Comparison of ENCODE assay signal across 8 cellular contexts in genomic region chr22:50184004-50184461, GRCh38. TPM values are rescaled to one million over a fixed set of nuclear protein-coding genes. Genes with fewer than 3 reads are reported as not detected.
DNase-seq lines count a peak whose midpoint lies in the region; ATAC-seq and TF ChIP-seq lines count a peak whose summit lies in the region.

No MANE protein-coding gene starts in this region.

- peaks cover 31% of the 10 kb centered on the region for H3F3A ChIP-seq in PC-9 (ENCODE audit: insufficient read depth, low read depth)

- no peak overlapping the region for H2AFZ ChIP-seq in PC-9
- H2AFZ ChIP-seq in neuronal stem cell (ENCODE audit: low read length): peak overlapping the region; percentile 80

- peaks cover 8% of the 10 kb centered on the region for H3K79me1 ChIP-seq in neuronal stem cell (ENCODE audit: low read depth, low read length)

- H3K27me3 Mint-ChIP-seq in CD4-positive, alpha-beta T cell: peaks cover 12% of the 10 kb centered on the region

- H2BK12ac ChIP-seq in neuronal stem cell (ENCODE audit: low read length): peak overlapping the region; percentile 41

- H2BK5ac ChIP-seq in neuronal stem cell (ENCODE audit: low read length): peak overlapping the region; percentile 75

- no peak overlapping the region for H3K4ac ChIP-seq in neuronal stem cell (ENCODE audit: low read length)

- no peak overlapping the region for H3K4me3 ChIP-seq in PC-9
- H3K4me3 ChIP-seq in fibroblast of mammary gland (ENCODE audit: control insufficient read depth, low read depth, low read length): no peak overlapping the region
- no peak overlapping the region for H3K4me3 ChIP-seq in neuronal stem cell (ENCODE audit: low read length in 2 of 2)

- CTCF ChIA-PET in CD4-positive, alpha-beta T cell (lab: Charles Lee): interaction anchor here (0.8 kb wide), 1 partner anchor 18 kb away, joined by 3 read pairs; no protein-coding TSS in a partner anchor
- CTCF ChIA-PET in PC-9 (lab: Charles Lee): no interaction called here

- peaks cover 4% of the 10 kb centered on the region for H3K36me3 Mint-ChIP-seq in CD4-positive, alpha-beta T cell (ENCODE audit: low read depth)

- intact Hi-C loops in CD4-positive, alpha-beta T cell (cut with DNase I, micrococcal nuclease): loop anchor here in 1 of 2 experiments (2.0 kb wide), 1 partner anchor 19 kb away; no protein-coding TSS in a partner anchor
- intact Hi-C loops in PC-9 (cut with micrococcal nuclease; ENCODE audit: unreplicated experiment): no loop called here

- H3K4me1 ChIP-seq in PC-9 (replicated peaks; ENCODE audit: insufficient read depth) (peaks cover 23% of the 10 kb centered on the region), neuronal stem cell (ENCODE audit: control insufficient read depth in 2 of 2, insufficient read depth in 1 of 2, low read depth in 1 of 2, low read length in 2 of 2) (peaks cover 9 to 15% of the 10 kb centered on the region in 2 donors)

- no peak for DNase-seq in CD4-positive, alpha-beta T cell
- peak; percentile 59 to 67 for DNase-seq in PC-9
- peak; percentile 46 for DNase-seq in fibroblast of mammary gland (ENCODE audit: low read depth)
- no peak for DNase-seq in neuronal stem cell (ENCODE audit: low spot score)
- no peak for DNase-seq in NCI-H187 treated with DMSO at 0.1 percent for 48 hours (lab: John Stamatoyannopoulos, UW)
- no peak for DNase-seq in foreskin melanocyte
- DNase-seq in NCI-H1105 treated with DMSO at 0.1 percent for 48 hours (lab: John Stamatoyannopoulos, UW): no peak

- peaks cover 30% of the 10 kb centered on the region for H3K79me2 ChIP-seq in PC-9 (ENCODE audit: low read depth)

- peak overlapping the region; percentile 89 for H3K14ac ChIP-seq in neuronal stem cell (ENCODE audit: low read length)

- TF ChIP-seq CTCF in CD4-positive, alpha-beta T cell (IDR thresholded peaks at IDR 0.05): no peak
- TF ChIP-seq CTCF in PC-9 (conservative IDR thresholded peaks at IDR 0.05) (no peak), fibroblast of mammary gland (conservative IDR thresholded peaks at IDR 0.05; ENCODE audit: control insufficient read depth, insufficient read depth, low read depth, low read length) (no peak)

- H3K23ac ChIP-seq in neuronal stem cell (ENCODE audit: low read depth, low read length, poor library complexity): peak overlapping the region; percentile 73

- POLR2A ChIA-PET in CD4-positive, alpha-beta T cell (lab: Charles Lee): interaction anchor here (0.5 kb wide), 1 partner anchor 414 kb away, joined by 3 read pairs; no protein-coding TSS in a partner anchor
- POLR2A ChIA-PET in PC-9 (lab: Charles Lee; ENCODE audit: unreplicated experiment): no interaction called here

- H3K9ac ChIP-seq in neuronal stem cell (ENCODE audit: low read depth, low read length, poor library complexity): no peak overlapping the region

- H4K20me1 ChIP-seq in PC-9 (ENCODE audit: insufficient read depth): peaks cover 22% of the 10 kb centered on the region

- peak overlapping the region; percentile 48 for H3K18ac ChIP-seq in neuronal stem cell (ENCODE audit: low read length)

- H3K27ac Mint-ChIP-seq in CD4-positive, alpha-beta T cell: peak overlapping the region; percentile 64

- H3K4me1 Mint-ChIP-seq in CD4-positive, alpha-beta T cell (ENCODE audit: low read depth): peaks cover 15% of the 10 kb centered on the region

- no peak overlapping the region for H3K27ac ChIP-seq in CD4-positive, alpha-beta T cell (ENCODE audit: low read depth, low read length)
- H3K27ac ChIP-seq in PC-9 (no peak overlapping the region), neuronal stem cell (replicated peaks; ENCODE audit: low read length) (no peak overlapping the region)

- no CpG with 5 or more reads among the region's 12 CpGs for WGBS in neuronal stem cell (ENCODE audit: extremely low coverage in 2 of 2, insufficient read length in 2 of 2, insufficient replicate concordance in 1 of 2), 2 donors

- no peak overlapping the region for H2BK120ac ChIP-seq in neuronal stem cell (ENCODE audit: low read depth, low read length)

- no peaks in the 10 kb centered on the region for H3K9me3 ChIP-seq in CD4-positive, alpha-beta T cell (ENCODE audit: control insufficient read depth, low read length)
- H3K9me3 ChIP-seq in PC-9 (ENCODE audit: insufficient read depth, low read depth): no peaks in the 10 kb centered on the region
- peaks cover 0 to 1% of the 10 kb centered on the region in 2 donors for H3K9me3 ChIP-seq in neuronal stem cell (replicated peaks in 1 of 2; ENCODE audit: control insufficient read depth in 2 of 2, insufficient read depth in 1 of 2, low read depth in 1 of 2, low read length in 2 of 2)

- no peaks in the 10 kb centered on the region for H3K9me2 ChIP-seq in PC-9 (ENCODE audit: insufficient read depth)

- H3K4me3 Mint-ChIP-seq in CD4-positive, alpha-beta T cell: peak overlapping the region; percentile 81

- no peak for ATAC-seq in CD4-positive, alpha-beta T cell (ENCODE audit: poor library complexity)
- no peak for ATAC-seq in GM19035 (IDR thresholded peaks at IDR 0.05; ENCODE audit: unreplicated experiment)

- 0 out of 2 replicates have a peak, but pooled peaks cover 8% of the 10 kb centered on the region for H3K36me3 ChIP-seq in PC-9 (ENCODE audit: low read depth)
- peaks cover 0 to 3% of the 10 kb centered on the region in 2 donors for H3K36me3 ChIP-seq in neuronal stem cell (replicated peaks in 1 of 2; ENCODE audit: control insufficient read depth in 2 of 2, insufficient read depth in 2 of 2, low read length in 2 of 2)

- peak overlapping the region; percentile 71 for H2BK15ac ChIP-seq in neuronal stem cell (ENCODE audit: low read length)

- H3K9me3 Mint-ChIP-seq in CD4-positive, alpha-beta T cell: no peaks in the 10 kb centered on the region

- no peaks in the 10 kb centered on the region for H3K27me3 ChIP-seq in CD4-positive, alpha-beta T cell (ENCODE audit: control insufficient read depth, insufficient read depth, low read length)
- H3K27me3 ChIP-seq in PC-9 (ENCODE audit: insufficient read depth, low read depth) (no peaks in the 10 kb centered on the region), neuronal stem cell (ENCODE audit: control insufficient read depth in 3 of 3, insufficient read depth in 3 of 3, low read depth in 1 of 3, low read length in 3 of 3) (peaks cover 0 to 12% (median 0%) of the 10 kb centered on the region in 3 experiments)

- peak overlapping the region; percentile 82 for H4K8ac ChIP-seq in neuronal stem cell (ENCODE audit: low read depth, low read length)

- H3K4me2 ChIP-seq in PC-9: no peak overlapping the region
- H3K4me2 ChIP-seq in neuronal stem cell (ENCODE audit: insufficient read depth, low read length, poor library complexity, severe bottlenecking): no peak overlapping the region

- H4K91ac ChIP-seq in neuronal stem cell (ENCODE audit: low read depth, low read length, poor library complexity): no peak overlapping the region

- peak overlapping the region; percentile 88 for H2AK5ac ChIP-seq in neuronal stem cell (ENCODE audit: low read depth, low read length)

- BruUV-seq in PC-9 (replicated peaks; lab: Mats Ljungman, UMichigan): no TSS peak

RNA-seq across cellular contexts. Expression of gene TRABD, which starts 1.7 kb away (rescaled TPM):
- 100 to 1,000 TPM; 184 to 193 TPM for total RNA-seq in CD4-positive, alpha-beta T cell
- 68.2 and 78.8 TPM in 2 replicates for total RNA-seq in PC-9 (2021)
- polyA plus RNA-seq in neuronal stem cell (2013, experiment 1 of 2): 34.5 TPM
- 33.8 TPM for polyA plus RNA-seq in neuronal stem cell (2013, experiment 2 of 2)

RNA-seq across cellular contexts. Expression of gene PANX2, which starts 13.5 kb away (rescaled TPM):
- under 1 TPM; 0.11 to 0.16 TPM for total RNA-seq in CD4-positive, alpha-beta T cell
- 46.3 and 51.7 TPM in 2 replicates for total RNA-seq in PC-9 (2021)
- 3.0 TPM for polyA plus RNA-seq in neuronal stem cell (2013, experiment 1 of 2)
- 3.1 TPM for polyA plus RNA-seq in neuronal stem cell (2013, experiment 2 of 2)

RNA-seq across cellular contexts. Expression of gene SELENOO, which starts 16.8 kb away (rescaled TPM):
- total RNA-seq in CD4-positive, alpha-beta T cell: 10 to 100 TPM; 26.0 to 26.1 TPM
- 27.4 and 36.2 TPM in 2 replicates for total RNA-seq in PC-9 (2021)
- polyA plus RNA-seq in neuronal stem cell (2013, experiment 1 of 2): 11.5 TPM
- 11.4 TPM for polyA plus RNA-seq in neuronal stem cell (2013, experiment 2 of 2)

Comparison
In these comparisons a context has a peak if more than half of its experiments do, and no peak if none do; other contexts are left out.
1. DNase-seq: peak in PC-9 (2 of 2) and fibroblast of mammary gland (single experiment); none in CD4-positive, alpha-beta T cell (0 of 10), neuronal stem cell (single experiment), NCI-H187 treated with DMSO at 0.1 percent for 48 hours (single experiment), foreskin melanocyte (single experiment) and NCI-H1105 treated with DMSO at 0.1 percent for 48 hours (single experiment).
2. RNA of gene PANX2, which starts 13.5 kb away (total RNA-seq): 46.3 to 51.7 TPM in PC-9; 0.11 to 0.16 TPM in CD4-positive, alpha-beta T cell; every median in the first group is over 10 times any median in the second.